In the genomic region with DNA sequence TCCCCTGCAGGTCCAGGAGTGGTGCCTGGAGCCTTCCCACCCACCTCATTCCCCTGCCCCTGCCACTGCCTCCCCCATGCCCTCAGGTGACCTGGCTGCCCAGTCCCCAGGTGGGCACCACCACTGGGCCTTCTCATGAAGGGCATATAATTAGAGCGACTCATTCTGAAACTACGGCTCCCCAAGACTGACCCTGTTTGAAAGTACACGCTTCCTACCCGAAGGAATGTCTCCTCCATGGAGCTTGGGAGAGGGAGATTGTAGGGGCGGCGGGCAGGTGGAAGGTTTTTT, we compare ENCODE assay signal across 12 cellular contexts. TPM values are rescaled to one million over a fixed set of nuclear protein-coding genes. Genes with fewer than 3 reads are reported as not detected.
DNase-seq lines count a peak whose midpoint lies in the region; ATAC-seq and TF ChIP-seq lines count a peak whose summit lies in the region.
"Had no signal": no experiment of that assay in that cellular context is flagged by ENCODE, and none has a peak within 500 bp of the region (broad histone marks: within the 10 kb centered on the region; RNA-seq: fewer than 3 reads in every experiment).

No MANE protein-coding gene starts in this region.

- H3K79me2 ChIP-seq in PC-9 (ENCODE audit: low read depth), result no peaks in the 10 kb centered on the region

- H3K9me3 Mint-ChIP-seq in natural killer cell, result no peaks in the 10 kb centered on the region
- no peaks in the 10 kb centered on the region for H3K9me3 Mint-ChIP-seq in natural killer cell treated with Interleukin-12 subunit alpha and Interleukin-12 subunit beta and Interleukin-15 and Interleukin-18, amount 100 ng/mL, for 72 hours
- H3K9me3 Mint-ChIP-seq in glutamatergic neuron (ENCODE audit: unreplicated experiment), result peaks cover 4% of the 10 kb centered on the region
- H3K9me3 Mint-ChIP-seq: CD8-positive, alpha-beta memory T cell had no signal

- no peaks in the 10 kb centered on the region for H3K4me1 ChIP-seq in PC-9 (replicated peaks; ENCODE audit: insufficient read depth)
- no peaks in the 10 kb centered on the region for H3K4me1 ChIP-seq in effector memory CD4-positive, alpha-beta T cell (ENCODE audit: control insufficient read depth, insufficient read depth, low read length, poor library complexity, severe bottlenecking)

- H3K27ac Mint-ChIP-seq in natural killer cell (no peak overlapping the region), glutamatergic neuron (ENCODE audit: unreplicated experiment) (no peak overlapping the region)
- H3K27ac Mint-ChIP-seq in natural killer cell treated with Interleukin-12 subunit alpha and Interleukin-12 subunit beta and Interleukin-15 and Interleukin-18, amount 100 ng/mL, for 72 hours, result no peak overlapping the region

- no peak overlapping the region for H2AFZ ChIP-seq in PC-9

- peaks cover 54% of the 10 kb centered on the region for H3K27me3 ChIP-seq in PC-9 (ENCODE audit: insufficient read depth, low read depth)
- no peaks in the 10 kb centered on the region for H3K27me3 ChIP-seq in effector memory CD4-positive, alpha-beta T cell (replicated peaks; ENCODE audit: control insufficient read depth, insufficient read depth, low read length, poor library complexity, severe bottlenecking)
- H3K27me3 ChIP-seq: BLaER1 treated with 17β-estradiol and CSF1 and Interleukin-3, amounts not matched to agents 10 nM and 100 nM had no signal

- H3K27ac ChIP-seq in PC-9, result no peak overlapping the region
- H3K27ac ChIP-seq in effector memory CD4-positive, alpha-beta T cell (ENCODE audit: insufficient read depth, low read length, poor library complexity, severe bottlenecking), result no peak overlapping the region
- H3K27ac ChIP-seq: BLaER1 treated with 17β-estradiol and CSF1 and Interleukin-3, amounts not matched to agents 10 nM and 100 nM had no signal

- ATAC-seq in natural killer cell, result no peak
- ATAC-seq in natural killer cell treated with Interleukin-12 subunit alpha and Interleukin-12 subunit beta and Interleukin-15 and Interleukin-18, amount 100 ng/mL, for 72 hours, result no peak

- DNase-seq in natural killer cell (no peak), PC-9 (no peak), glutamatergic neuron (no peak), foreskin melanocyte (no peak)
- DNase-seq in natural killer cell treated with Interleukin-12 subunit alpha and Interleukin-12 subunit beta and Interleukin-15 and Interleukin-18, amount 100 ng/mL, for 72 hours (ENCODE audit: low spot score), result no peak
- DNase-seq in effector memory CD4-positive, alpha-beta T cell, result no peak
- no peak for DNase-seq in effector CD4-positive, alpha-beta T cell
- DNase-seq: NK-92 treated with Interleukin-12 subunit alpha and Interleukin-12 subunit beta, amount 100 ng/mL, for 24 hours had no signal

- no peaks in the 10 kb centered on the region for H3K4me1 Mint-ChIP-seq in natural killer cell
- H3K4me1 Mint-ChIP-seq in natural killer cell treated with Interleukin-12 subunit alpha and Interleukin-12 subunit beta and Interleukin-15 and Interleukin-18, amount 100 ng/mL, for 72 hours (ENCODE audit: low read depth in 2 of 2), result no peaks in the 10 kb centered on the region
- peaks cover 9% of the 10 kb centered on the region for H3K4me1 Mint-ChIP-seq in glutamatergic neuron (ENCODE audit: low read depth, unreplicated experiment)
- H3K4me1 Mint-ChIP-seq: CD8-positive, alpha-beta memory T cell had no signal

- H3K4me3 ChIP-seq in PC-9, result no peak overlapping the region
- no peak overlapping the region for H3K4me3 ChIP-seq in effector memory CD4-positive, alpha-beta T cell (ENCODE audit: insufficient read depth, low read depth, low read length, poor library complexity, severe bottlenecking)
- H3K4me3 ChIP-seq: BLaER1 treated with 17β-estradiol and CSF1 and Interleukin-3, amounts not matched to agents 10 nM and 100 nM had no signal

- no peaks in the 10 kb centered on the region for H3F3A ChIP-seq in PC-9 (ENCODE audit: insufficient read depth, low read depth)

- no peaks in the 10 kb centered on the region for H3K9me2 ChIP-seq in PC-9 (ENCODE audit: insufficient read depth)

- no TSS peak for BruUV-seq in PC-9 (replicated peaks; lab: Mats Ljungman, UMichigan)

- H4K20me1 ChIP-seq in PC-9 (ENCODE audit: insufficient read depth), result no peaks in the 10 kb centered on the region

- H3K27me3 Mint-ChIP-seq in natural killer cell (ENCODE audit: low read depth in 2 of 2) (peaks cover 4 to 14% of the 10 kb centered on the region in 2 donors), glutamatergic neuron (ENCODE audit: unreplicated experiment) (no peaks in the 10 kb centered on the region)
- peaks cover 7 to 12% of the 10 kb centered on the region in 2 donors for H3K27me3 Mint-ChIP-seq in natural killer cell treated with Interleukin-12 subunit alpha and Interleukin-12 subunit beta and Interleukin-15 and Interleukin-18, amount 100 ng/mL, for 72 hours

- H3K36me3 Mint-ChIP-seq in natural killer cell (no peaks in the 10 kb centered on the region), glutamatergic neuron (ENCODE audit: unreplicated experiment) (peaks cover 6% of the 10 kb centered on the region)
- H3K36me3 Mint-ChIP-seq in natural killer cell treated with Interleukin-12 subunit alpha and Interleukin-12 subunit beta and Interleukin-15 and Interleukin-18, amount 100 ng/mL, for 72 hours, result no peaks in the 10 kb centered on the region

- POLR2A ChIA-PET in PC-9 (lab: Charles Lee; ENCODE audit: unreplicated experiment), result no interaction called here

- H3K36me3 ChIP-seq in PC-9 (ENCODE audit: low read depth), result no peaks in the 10 kb centered on the region
- no peaks in the 10 kb centered on the region for H3K36me3 ChIP-seq in effector memory CD4-positive, alpha-beta T cell (ENCODE audit: control insufficient read depth, insufficient read depth, low read length)
- H3K36me3 ChIP-seq: BLaER1 treated with 17β-estradiol and CSF1 and Interleukin-3, amounts not matched to agents 10 nM and 100 nM had no signal

- no peak overlapping the region for H3K4me2 ChIP-seq in PC-9
- H3K4me2 ChIP-seq: BLaER1 treated with 17β-estradiol and CSF1 and Interleukin-3, amounts not matched to agents 10 nM and 100 nM had no signal

- TF ChIP-seq CTCF in natural killer cell (IDR thresholded peaks at IDR 0.05) (peak; percentile 27), PC-9 (conservative IDR thresholded peaks at IDR 0.05) (peak; percentile 20; the same call in 1 of the 2 replicates), glutamatergic neuron (IDR thresholded peaks at IDR 0.05; ENCODE audit: partially characterized antibody, unreplicated experiment) (peak; percentile 14)

- intact Hi-C loops in natural killer cell (cut with micrococcal nuclease) (no loop called here), PC-9 (cut with micrococcal nuclease; ENCODE audit: unreplicated experiment) (loop anchor here (5.0 to 10.0 kb wide), 2 partner anchors 167 to 224 kb away; no protein-coding TSS in a partner anchor)

- H3K4me3 Mint-ChIP-seq in natural killer cell, result no peak overlapping the region
- no peak overlapping the region for H3K4me3 Mint-ChIP-seq in natural killer cell treated with Interleukin-12 subunit alpha and Interleukin-12 subunit beta and Interleukin-15 and Interleukin-18, amount 100 ng/mL, for 72 hours
- H3K4me3 Mint-ChIP-seq in glutamatergic neuron (ENCODE audit: unreplicated experiment), result no peak overlapping the region
- H3K4me3 Mint-ChIP-seq: CD8-positive, alpha-beta memory T cell had no signal

- CTCF ChIA-PET in PC-9 (lab: Charles Lee), result interaction anchor here (0.7 kb wide), 1 partner anchor 1122 kb away, joined by 4 read pairs; no protein-coding TSS in a partner anchor

- no peaks in the 10 kb centered on the region for H3K9me3 ChIP-seq in PC-9 (ENCODE audit: insufficient read depth, low read depth)
- H3K9me3 ChIP-seq in effector memory CD4-positive, alpha-beta T cell (ENCODE audit: control insufficient read depth, low read length), result no peaks in the 10 kb centered on the region

RNA-seq across cellular contexts. Expression of gene GPR12, which starts 52.6 kb away (rescaled TPM):
- total RNA-seq in natural killer cell (not detected), PC-9 (2021) (not detected in 2 replicates), glutamatergic neuron (ENCODE audit: unreplicated experiment) (2.5 TPM)
- not detected for total RNA-seq in natural killer cell treated with Interleukin-12 subunit alpha and Interleukin-12 subunit beta and Interleukin-15 and Interleukin-18, amount 100 ng/mL, for 72 hours
- total RNA-seq: A673; CD8-positive, alpha-beta memory T cell; M059J had no signal
